8 cellular contexts compared by ENCODE assay signal in the genomic region with DNA sequence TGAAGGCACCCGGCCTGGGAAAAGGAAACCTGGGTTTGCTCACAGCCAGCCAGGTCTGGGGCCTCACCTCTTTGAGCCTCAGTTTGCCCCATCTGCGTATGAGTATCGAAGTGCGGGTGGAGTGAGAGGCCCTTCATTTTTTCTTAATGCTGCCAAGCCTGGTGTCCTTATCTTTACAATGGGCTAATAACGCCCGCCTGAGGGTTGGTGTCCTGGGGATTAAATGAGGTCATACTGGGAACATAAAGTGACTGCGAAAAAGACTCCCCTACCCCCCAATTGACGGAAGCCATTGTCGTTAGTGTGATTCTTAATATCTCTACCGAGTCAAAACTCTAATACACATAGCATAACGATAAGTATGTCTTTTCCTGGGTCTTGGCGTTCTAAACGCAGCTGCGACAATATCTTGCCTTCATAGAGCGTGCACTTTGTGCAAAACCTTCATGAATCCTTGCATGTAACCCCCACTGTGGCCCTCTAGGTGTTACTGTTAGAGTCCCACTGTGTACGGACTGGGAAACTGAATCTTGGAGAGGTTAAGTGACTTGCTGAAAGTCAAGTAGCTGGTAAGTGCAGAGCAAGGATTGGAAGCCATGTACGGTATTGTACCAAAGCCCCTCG. TPM values are rescaled to one million over a fixed set of nuclear protein-coding genes. Genes with fewer than 3 reads are reported as not detected.
DNase-seq lines count a peak whose midpoint lies in the region; ATAC-seq lines count a peak whose summit lies in the region.

No MANE protein-coding gene starts in this region.

- no peaks in the 10 kb centered on the region for H3K36me3 Mint-ChIP-seq in activated T-helper 1 cell treated with anti-CD3 and anti-CD28 coated beads, Interleukin-12 subunit alpha, Interleukin-12 subunit beta, Interleukin-2, Interleukin-4 antibody, amounts not matched to agents 30 ng/mL and 10 ng/mL and 1 ng/mL, durations not matched to agents 14 hours and 24 hours and 36 hours (ENCODE audit: low read depth)

- peak overlapping the region; percentile 58 for H3K4me3 ChIP-seq in rectal smooth muscle tissue (ENCODE audit: low read length)

- in situ Hi-C loops in KBM-7 (cut with MboI; ENCODE audit: low pct_unique_long_range_greater_than_20kb, low sequenced_read_pairs) = no loop called here

- intact Hi-C loops in activated T-helper 1 cell treated with anti-CD3 and anti-CD28 coated beads, Interleukin-12 subunit alpha, Interleukin-12 subunit beta, Interleukin-2, Interleukin-4 antibody, amounts not matched to agents 30 ng/mL and 10 ng/mL and 1 ng/mL, durations not matched to agents 14 hours and 24 hours and 36 hours (cut with micrococcal nuclease) = loop anchor here (5.0 kb wide), 2 partner anchors 33 to 328 kb away; no protein-coding TSS in a partner anchor
- intact Hi-C loops in left cardiac atrium (cut with DNase I) = loop anchor here (5.0 to 10.0 kb wide), 4 partner anchors 271 to 348 kb away; no protein-coding TSS in a partner anchor

- no peaks in the 10 kb centered on the region for H3K27me3 ChIP-seq in rectal smooth muscle tissue (ENCODE audit: control insufficient read depth, insufficient read depth, low read length)

- no peak overlapping the region for H3K27ac Mint-ChIP-seq in activated T-helper 1 cell treated with anti-CD3 and anti-CD28 coated beads, Interleukin-12 subunit alpha, Interleukin-12 subunit beta, Interleukin-2, Interleukin-4 antibody, amounts not matched to agents 30 ng/mL and 10 ng/mL and 1 ng/mL, durations not matched to agents 14 hours and 24 hours and 36 hours

- no peaks in the 10 kb centered on the region for H3K36me3 ChIP-seq in rectal smooth muscle tissue (ENCODE audit: control insufficient read depth, insufficient read depth, low read length)

- H3K27ac ChIP-seq in rectal smooth muscle tissue (ENCODE audit: low read depth, low read length) = peak overlapping the region; percentile 81

- H3K4me3 Mint-ChIP-seq in activated T-helper 1 cell treated with anti-CD3 and anti-CD28 coated beads, Interleukin-12 subunit alpha, Interleukin-12 subunit beta, Interleukin-2, Interleukin-4 antibody, amounts not matched to agents 30 ng/mL and 10 ng/mL and 1 ng/mL, durations not matched to agents 14 hours and 24 hours and 36 hours = peak overlapping the region; percentile 67

- ATAC-seq in left cardiac atrium = peak; percentile 2 to 3

- peak; percentile 41 for DNase-seq in ELF-1 (ENCODE audit: low read depth, low spot score)
- DNase-seq in activated T-helper 1 cell treated with anti-CD3 and anti-CD28 coated beads, Interleukin-12 subunit alpha, Interleukin-12 subunit beta, Interleukin-2, Interleukin-4 antibody, amounts not matched to agents 30 ng/mL and 10 ng/mL and 1 ng/mL, durations not matched to agents 14 hours and 24 hours and 36 hours (ENCODE audit: low spot score) = no peak
- DNase-seq in left cardiac atrium = no peak
- DNase-seq in KBM-7 = no peak
- DNase-seq in midbrain (lab: John Stamatoyannopoulos, UW) = no peak
- no peak for DNase-seq in retina
- DNase-seq in activated effector memory CD4-positive, alpha-beta T cell treated with anti-CD3 and anti-CD28 coated beads, Interleukin-2, amount 50 U/mL, for 16 hours = no peak

- peaks cover under 1% of the 10 kb centered on the region for H3K9me3 Mint-ChIP-seq in activated T-helper 1 cell treated with anti-CD3 and anti-CD28 coated beads, Interleukin-12 subunit alpha, Interleukin-12 subunit beta, Interleukin-2, Interleukin-4 antibody, amounts not matched to agents 30 ng/mL and 10 ng/mL and 1 ng/mL, durations not matched to agents 14 hours and 24 hours and 36 hours

- H3K4me1 ChIP-seq in rectal smooth muscle tissue (ENCODE audit: control insufficient read depth, insufficient read depth, low read length) = peaks cover 13% of the 10 kb centered on the region

- H3K9ac ChIP-seq in rectal smooth muscle tissue (ENCODE audit: low read length) = peak overlapping the region; percentile 52

- H3K4me1 Mint-ChIP-seq in activated T-helper 1 cell treated with anti-CD3 and anti-CD28 coated beads, Interleukin-12 subunit alpha, Interleukin-12 subunit beta, Interleukin-2, Interleukin-4 antibody, amounts not matched to agents 30 ng/mL and 10 ng/mL and 1 ng/mL, durations not matched to agents 14 hours and 24 hours and 36 hours (ENCODE audit: low read depth) = peaks cover 13% of the 10 kb centered on the region

- H3K27me3 Mint-ChIP-seq in activated T-helper 1 cell treated with anti-CD3 and anti-CD28 coated beads, Interleukin-12 subunit alpha, Interleukin-12 subunit beta, Interleukin-2, Interleukin-4 antibody, amounts not matched to agents 30 ng/mL and 10 ng/mL and 1 ng/mL, durations not matched to agents 14 hours and 24 hours and 36 hours (ENCODE audit: insufficient read depth) = peaks cover 74% of the 10 kb centered on the region

RNA-seq across cellular contexts. Expression of a gene that starts 11.4 kb away (rescaled TPM):
- 2.8 and 3.6 TPM in 2 replicates for total RNA-seq in activated T-helper 1 cell treated with anti-CD3 and anti-CD28 coated beads, Interleukin-12 subunit alpha, Interleukin-12 subunit beta, Interleukin-2, Interleukin-4 antibody, amounts not matched to agents 30 ng/mL and 10 ng/mL and 1 ng/mL, durations not matched to agents 14 hours and 24 hours and 36 hours
- total RNA-seq in left cardiac atrium = 10 to 100 TPM; 39.9 to 45.6 TPM
